ENCODE assay signal across 10 cellular contexts in genomic region chr5:181186902-181187499, GRCh38. TPM values are rescaled to one million over a fixed set of nuclear protein-coding genes. Genes with fewer than 3 reads are reported as not detected.
DNase-seq lines count a peak whose midpoint lies in the region; ATAC-seq and TF ChIP-seq lines count a peak whose summit lies in the region.
"Had no signal": no experiment of that assay in that cellular context is flagged by ENCODE, and none has a peak within 500 bp of the region (broad histone marks: within the 10 kb centered on the region; RNA-seq: fewer than 3 reads in every experiment).

No MANE protein-coding gene starts in this region.

- no peak overlapping the region for H3K9ac ChIP-seq in IMR-90 (ENCODE audit: low read depth, low read length)
- H3K9ac ChIP-seq in mammary epithelial cell (ENCODE audit: insufficient read depth, low read length), result no peak overlapping the region

- no peaks in the 10 kb centered on the region for H3K27me3 ChIP-seq in CD4-positive, alpha-beta T cell (ENCODE audit: control insufficient read depth, insufficient read depth, low read length)
- H3K27me3 ChIP-seq in IMR-90 (ENCODE audit: control insufficient read depth, insufficient read depth, low read length) (no peaks in the 10 kb centered on the region), mammary epithelial cell (ENCODE audit: insufficient read depth, low read length) (no peaks in the 10 kb centered on the region)

- H2BK15ac ChIP-seq in IMR-90 (ENCODE audit: low read depth, low read length), result no peak overlapping the region

- H3K79me1 ChIP-seq in IMR-90 (ENCODE audit: low read depth in 1 of 2, low read length in 2 of 2), result peaks cover under 1 to 1% of the 10 kb centered on the region in 2 experiments; a peak in 1 of 4 replicates

- ATAC-seq in CD4-positive, alpha-beta T cell (ENCODE audit: poor library complexity), result no peak
- ATAC-seq in IMR-90 (ENCODE audit: low read depth) (no peak), GM19395 (IDR thresholded peaks at IDR 0.05; ENCODE audit: unreplicated experiment) (no peak), HG03196 (IDR thresholded peaks at IDR 0.05; ENCODE audit: unreplicated experiment) (no peak), HG03280 (IDR thresholded peaks at IDR 0.05; ENCODE audit: unreplicated experiment) (no peak), HG03442 (IDR thresholded peaks at IDR 0.05; ENCODE audit: unreplicated experiment) (no peak)

- H3K23ac ChIP-seq in IMR-90 (ENCODE audit: low read depth, low read length), result no peak overlapping the region

- no peak overlapping the region for H3K27ac ChIP-seq in CD4-positive, alpha-beta T cell (ENCODE audit: low read depth, low read length)
- no peak overlapping the region for H3K27ac ChIP-seq in IMR-90 (ENCODE audit: insufficient read depth, low read length)
- H3K27ac ChIP-seq in mammary epithelial cell (ENCODE audit: insufficient read depth, low read depth, low read length), result no peak overlapping the region

- peaks cover 2% of the 10 kb centered on the region; the same call in 1 of the 2 replicates for H3K9me1 ChIP-seq in IMR-90 (ENCODE audit: insufficient read depth, low read length)

- H2AFZ ChIP-seq in IMR-90 (replicated peaks; ENCODE audit: low read length, poor library complexity), result peak overlapping the region; percentile 91
- H2AFZ ChIP-seq in mammary epithelial cell (ENCODE audit: low read depth, low read length), result no peak overlapping the region

- H3K4me3 ChIP-seq in IMR-90 (ENCODE audit: insufficient read depth, low read depth, low read length), result peak overlapping the region; percentile 40; the same call in 1 of the 2 replicates
- no peak overlapping the region for H3K4me3 ChIP-seq in mammary epithelial cell (replicated peaks in 1 of 3; ENCODE audit: insufficient read depth in 1 of 3, low read depth in 2 of 3, low read length in 3 of 3)

- no peak overlapping the region for H3K56ac ChIP-seq in IMR-90 (ENCODE audit: extremely low read depth, insufficient read depth, low read length)

- no peak overlapping the region; the same call in 1 of the 2 replicates for H4K91ac ChIP-seq in IMR-90 (ENCODE audit: insufficient read depth, low read depth, low read length)

- peak overlapping the region; percentile 37 for H2AK9ac ChIP-seq in IMR-90 (replicated peaks; ENCODE audit: low read depth, low read length, poor library complexity)

- H3K4ac ChIP-seq in IMR-90 (ENCODE audit: low read depth, low read length), result peak overlapping the region; percentile 66; the same call in 1 of the 2 replicates

- peak overlapping the region; percentile 99 for H3K4me3 Mint-ChIP-seq in CD4-positive, alpha-beta T cell
- peak overlapping the region; percentile 96 to 99 (median 98) for H3K4me3 Mint-ChIP-seq in nephron

- CTCF ChIA-PET in CD4-positive, alpha-beta T cell (lab: Charles Lee), result interaction anchor here (2.1 kb wide), 1 partner anchor 22 kb away, joined by 12 read pairs; no protein-coding TSS in a partner anchor
- CTCF ChIA-PET in IMR-90 (lab: Yijun Ruan, JAX), result interaction anchor here (0.9 kb wide), 1 partner anchor 14 kb away, joined by 3 read pairs; no protein-coding TSS in a partner anchor
- CTCF ChIA-PET in mammary epithelial cell (lab: Charles Lee; ENCODE audit: low non-redundant PET), result no interaction called here

- no peak for TF ChIP-seq POLR2A in IMR-90 (IDR thresholded peaks at IDR 0.05; ENCODE audit: low read depth, low read length)

- H3K27me3 Mint-ChIP-seq in CD4-positive, alpha-beta T cell, result peaks cover 33% of the 10 kb centered on the region
- peaks cover 18% of the 10 kb centered on the region for H3K27me3 Mint-ChIP-seq in nephron (ENCODE audit: low read depth)

- TF ChIP-seq CTCF in CD4-positive, alpha-beta T cell (IDR thresholded peaks at IDR 0.05), result no peak
- TF ChIP-seq CTCF in IMR-90 (conservative IDR thresholded peaks at IDR 0.05; ENCODE audit: low read depth, low read length) (no peak), mammary epithelial cell (conservative IDR thresholded peaks at IDR 0.05 in 1 of 2, IDR thresholded peaks at IDR 0.05 in 1 of 2; ENCODE audit: extremely low read depth in 1 of 2, insufficient read depth in 1 of 2, low read depth in 1 of 2, low read length in 2 of 2) (no peak), nephron (IDR thresholded peaks at IDR 0.05; ENCODE audit: unreplicated experiment in 3 of 3) (no peak)

- in situ Hi-C loops in IMR-90 (cut with MboI; ENCODE audit: low sequenced_read_pairs) (loop anchor here (5.0 to 10.0 kb wide), 2 partner anchors 70 to 382 kb away; partner anchors contain the start of gene MGAT1), mammary epithelial cell (cut with MboI; ENCODE audit: low sequenced_read_pairs in 2 of 2) (no loop called here)

- no peak overlapping the region for H4K5ac ChIP-seq in IMR-90 (ENCODE audit: low read depth, low read length)

- H2BK20ac ChIP-seq in IMR-90 (ENCODE audit: low read depth, low read length), result no peak overlapping the region

- no peak overlapping the region for H3K18ac ChIP-seq in IMR-90 (ENCODE audit: low read depth, low read length)

- POLR2A ChIA-PET in CD4-positive, alpha-beta T cell (lab: Charles Lee), result interaction anchor here (5.7 to 8.3 kb wide), 4 partner anchors 13 to 74 kb away, joined by 61 to 292 read pairs (median 163); partner anchors contain the start of genes TRIM41, TRIM52 and TRIM7
- POLR2A ChIA-PET in IMR-90 (lab: Charles Lee; ENCODE audit: unreplicated experiment), result no interaction called here

- H2AK5ac ChIP-seq in IMR-90 (ENCODE audit: low read depth, low read length), result no peak overlapping the region

- no peaks in the 10 kb centered on the region for H3K79me2 ChIP-seq in mammary epithelial cell (ENCODE audit: insufficient read depth, low read length)

- H3K9me3 ChIP-seq in CD4-positive, alpha-beta T cell (ENCODE audit: control insufficient read depth, low read length), result no peaks in the 10 kb centered on the region
- H3K9me3 ChIP-seq in IMR-90 (ENCODE audit: control insufficient read depth, insufficient read depth, low read length), result no peaks in the 10 kb centered on the region
- H3K9me3 ChIP-seq in mammary epithelial cell (replicated peaks; ENCODE audit: insufficient read depth, low read length), result no peaks in the 10 kb centered on the region

- H3K36me3 Mint-ChIP-seq in CD4-positive, alpha-beta T cell (ENCODE audit: low read depth), result peaks cover 55% of the 10 kb centered on the region
- no peaks in the 10 kb centered on the region for H3K36me3 Mint-ChIP-seq in nephron (ENCODE audit: low read depth)

- no peak overlapping the region for H2BK120ac ChIP-seq in IMR-90 (ENCODE audit: low read depth, low read length)

- H3K4me1 ChIP-seq in IMR-90 (ENCODE audit: control insufficient read depth, insufficient read depth, low read length) (no peaks in the 10 kb centered on the region), mammary epithelial cell (ENCODE audit: insufficient read depth, low read length) (peaks cover 19% of the 10 kb centered on the region)

- BruUV-seq in IMR-90 (replicated peaks; lab: Mats Ljungman, UMichigan) (no TSS peak), mammary epithelial cell (replicated peaks; lab: Mats Ljungman, UMichigan) (no TSS peak)

- dilution Hi-C loops in IMR-90 (cut with HindIII; ENCODE audit: low sequenced_read_pairs, unreplicated experiment), result no loop called here
- dilution Hi-C loops in mammary epithelial cell (cut with HindIII; ENCODE audit: low sequenced_read_pairs), result no loop called here

- peak overlapping the region; percentile 71; the same call in 1 of the 2 replicates for H3K4me2 ChIP-seq in IMR-90 (ENCODE audit: low read depth, low read length)
- H3K4me2 ChIP-seq in mammary epithelial cell (ENCODE audit: insufficient read depth, low read depth, low read length), result peak overlapping the region; percentile 8

- H4K20me1 ChIP-seq in IMR-90 (ENCODE audit: insufficient read depth, low read length) (peaks cover 12% of the 10 kb centered on the region), mammary epithelial cell (ENCODE audit: insufficient read depth, low read length) (no peaks in the 10 kb centered on the region)

- DNase-seq in CD4-positive, alpha-beta T cell, result no peak
- DNase-seq in IMR-90, result no peak
- DNase-seq in mammary epithelial cell, result no peak
- DNase-seq: NCI-H774 had no signal

- H2BK5ac ChIP-seq in IMR-90 (ENCODE audit: low read depth, low read length, poor library complexity, severe bottlenecking), result peak overlapping the region; percentile 59

- H4K8ac ChIP-seq in IMR-90 (ENCODE audit: low read depth in 2 of 2, low read length in 2 of 2), result 0 out of 4 replicates have a peak overlapping the region, but pooled peaks of 1 of the 2 experiments have one; percentile 37

- peaks cover 4% of the 10 kb centered on the region for H3K9me3 Mint-ChIP-seq in CD4-positive, alpha-beta T cell
- H3K9me3 Mint-ChIP-seq in nephron, result no peaks in the 10 kb centered on the region

- H3K36me3 ChIP-seq in IMR-90 (ENCODE audit: control insufficient read depth, insufficient read depth, low read length), result no peaks in the 10 kb centered on the region
- no peaks in the 10 kb centered on the region for H3K36me3 ChIP-seq in mammary epithelial cell (ENCODE audit: insufficient read depth, low read length)

- H3K14ac ChIP-seq in IMR-90 (replicated peaks; ENCODE audit: low read depth, low read length), result no peak overlapping the region

- intact Hi-C loops in CD4-positive, alpha-beta T cell (cut with DNase I, micrococcal nuclease), result no loop called here
- intact Hi-C loops in IMR-90 (cut with micrococcal nuclease), result loop anchor here (5.0 kb wide), 1 partner anchor 75 kb away; the partner anchor contains the start of gene TRIM52
- intact Hi-C loops in mammary epithelial cell (cut with micrococcal nuclease), result loop anchor here (1.0 to 10.0 kb wide), 2 partner anchors 14 to 322 kb away; partner anchors contain the start of gene ZFP62

- peak overlapping the region; percentile 99 for H3K27ac Mint-ChIP-seq in CD4-positive, alpha-beta T cell
- H3K27ac Mint-ChIP-seq in nephron, result peak overlapping the region; percentile 59 to 79 (median 79)

- peaks cover 70% of the 10 kb centered on the region for H3K4me1 Mint-ChIP-seq in CD4-positive, alpha-beta T cell (ENCODE audit: low read depth)
- peaks cover 11% of the 10 kb centered on the region for H3K4me1 Mint-ChIP-seq in nephron

- no peak for TF ChIP-seq RAD21 in IMR-90 (IDR thresholded peaks at IDR 0.05; ENCODE audit: low read length)

- whole genome bisulfite sequencing in IMR-90 (ENCODE audit: extremely low coverage in 2 of 2, insufficient read length in 1 of 2), 2 experiments, result 55% methylated on average over 2 of the region's 8 CpGs; no CpG with 5 or more reads in 1 of the 2 experiments
- 77% methylated on average over 8 of the region's 8 CpGs for WGBS in mammary epithelial cell (ENCODE audit: low coverage, missing lambda C conversion rate)

RNA-seq across cellular contexts. Expression of gene TRIM7, which starts 18.0 kb away (rescaled TPM):
- 1 to 10 TPM; 3.4 to 3.8 TPM for total RNA-seq in CD4-positive, alpha-beta T cell
- 0.54 and 0.83 TPM in 2 replicates for total RNA-seq in IMR-90 (2012; rRNA removed)
- polyA plus RNA-seq in IMR-90 (2012; rRNA removed), result 1.0 and 1.3 TPM in 2 replicates
- 1.6 and 1.8 TPM in 2 replicates for polyA plus RNA-seq in IMR-90 (2012; cell fraction: cytosol; rRNA removed)
- 0.76 and 1.6 TPM in 2 replicates for polyA plus RNA-seq in IMR-90 (2012; cell fraction: nucleus; rRNA removed; ENCODE audit: low replicate concordance)
- 10 to 100 TPM in 1 of 2 donors, 1 to 10 TPM in 1; 6.3 to 31.4 TPM for total RNA-seq in mammary epithelial cell
- polyA plus RNA-seq in mammary epithelial cell, result 18.8 TPM
- 6.6 TPM for polyA minus RNA-seq in mammary epithelial cell

RNA-seq across cellular contexts. Expression of gene TRIM41, which starts 36.1 kb away (rescaled TPM):
- 10 to 100 TPM; 21.4 to 24.0 TPM for total RNA-seq in CD4-positive, alpha-beta T cell
- 5.9 and 6.9 TPM in 2 replicates for total RNA-seq in IMR-90 (2012; rRNA removed)
- polyA plus RNA-seq in IMR-90 (2012; rRNA removed), result 15.7 and 16.9 TPM in 2 replicates
- 9.6 and 12.6 TPM in 2 replicates for polyA plus RNA-seq in IMR-90 (2012; cell fraction: cytosol; rRNA removed)
- 63.1 and 67.0 TPM in 2 replicates for polyA plus RNA-seq in IMR-90 (2012; cell fraction: nucleus; rRNA removed; ENCODE audit: low replicate concordance)
- total RNA-seq in mammary epithelial cell, result 10 to 100 TPM; 10.3 to 30.6 TPM
- 10.1 TPM for polyA plus RNA-seq in mammary epithelial cell
- polyA minus RNA-seq in mammary epithelial cell, result 10.5 TPM

RNA-seq across cellular contexts. Expression of gene OR2V2, which starts 39.6 kb away (rescaled TPM):
- total RNA-seq in CD4-positive, alpha-beta T cell, result not detected
- total RNA-seq in IMR-90 (2012; rRNA removed), result not detected in 2 replicates
- not detected in 2 replicates for polyA plus RNA-seq in IMR-90 (2012; rRNA removed)
- not detected in 2 replicates for polyA plus RNA-seq in IMR-90 (2012; cell fraction: cytosol; rRNA removed)
- polyA plus RNA-seq in IMR-90 (2012; cell fraction: nucleus; rRNA removed; ENCODE audit: low replicate concordance), result not detected in 2 replicates
- total RNA-seq in mammary epithelial cell, result not detected
- not detected for polyA plus RNA-seq in mammary epithelial cell
- not detected for polyA minus RNA-seq in mammary epithelial cell
- total RNA-seq: left ventricle myocardium superior had no signal

RNA-seq across cellular contexts. Expression of gene OR2V1, which starts 56.0 kb away (rescaled TPM):
- not detected for total RNA-seq in CD4-positive, alpha-beta T cell
- total RNA-seq in IMR-90 (2012; rRNA removed), result not detected in 2 replicates
- not detected in 2 replicates for polyA plus RNA-seq in IMR-90 (2012; rRNA removed)
- polyA plus RNA-seq in IMR-90 (2012; cell fraction: cytosol; rRNA removed), result not detected in 2 replicates
- not detected in 2 replicates for polyA plus RNA-seq in IMR-90 (2012; cell fraction: nucleus; rRNA removed; ENCODE audit: low replicate concordance)
- not detected for total RNA-seq in mammary epithelial cell
- not detected for polyA plus RNA-seq in mammary epithelial cell
- not detected for polyA minus RNA-seq in mammary epithelial cell
- total RNA-seq: left ventricle myocardium superior had no signal

RNA-seq across cellular contexts. Expression of gene RACK1, which starts 56.7 kb away (rescaled TPM):
- total RNA-seq in CD4-positive, alpha-beta T cell, result 1,000 to 10,000 TPM; 2,499 to 2,682 TPM
- total RNA-seq in IMR-90 (2012; rRNA removed) (5,432 and 9,350 TPM in 2 replicates), mammary epithelial cell (1,000 to 10,000 TPM; 2,031 to 4,986 TPM)
- polyA plus RNA-seq in IMR-90 (2012; rRNA removed) (4,263 and 4,589 TPM in 2 replicates), mammary epithelial cell (4,579 TPM)
- polyA plus RNA-seq in IMR-90 (2012; cell fraction: cytosol; rRNA removed), result 5,168 and 5,845 TPM in 2 replicates
- polyA plus RNA-seq in IMR-90 (2012; cell fraction: nucleus; rRNA removed; ENCODE audit: low replicate concordance), result 1,327 and 2,272 TPM in 2 replicates
- polyA minus RNA-seq in mammary epithelial cell, result 7,221 TPM

Comparison
In these comparisons a context has a peak if more than half of its experiments do, and no peak if none do; other contexts are left out.
1. intact Hi-C loops: an anchor here in IMR-90 (5.0 kb wide) and mammary epithelial cell (1.0 to 10.0 kb wide); none called in CD4-positive, alpha-beta T cell.